In the genomic region with DNA sequence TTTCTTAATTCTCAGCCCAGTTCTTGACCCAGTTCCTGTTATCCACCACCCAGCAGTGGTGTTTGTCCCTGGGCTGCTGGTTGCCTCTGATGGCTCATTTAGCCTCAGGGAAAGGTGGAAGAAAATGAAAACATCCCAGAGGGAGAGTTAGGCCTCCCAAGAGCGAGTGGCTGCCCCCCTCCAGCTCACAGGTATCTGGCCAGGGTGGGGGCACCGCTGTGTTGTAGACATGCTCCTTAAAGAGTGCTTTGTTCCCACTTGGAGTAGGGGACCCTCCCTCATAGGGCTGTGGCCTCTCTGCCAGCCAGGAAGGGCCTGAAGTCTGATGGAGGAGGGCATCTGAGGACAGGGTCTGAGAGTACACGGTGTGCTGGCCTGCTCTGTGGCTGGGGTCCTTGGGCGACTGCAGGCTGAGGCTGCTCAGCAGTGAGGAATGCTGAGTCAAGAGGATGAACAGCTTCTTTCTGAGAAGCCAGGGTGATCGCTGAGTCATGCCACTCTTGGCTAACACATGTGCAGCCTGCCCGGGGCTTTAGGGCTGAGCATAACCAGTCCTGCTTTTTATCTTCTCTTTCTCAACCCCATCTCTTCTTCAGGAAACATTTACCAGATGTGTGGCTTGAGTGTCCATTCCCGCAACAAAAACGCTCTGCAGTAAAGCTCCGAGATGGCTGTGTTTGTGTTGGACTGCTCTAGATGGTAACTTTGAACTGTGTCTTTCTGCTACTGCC, we compare ENCODE assay signal across 8 cellular contexts.
A peak's percentile ranks its signal among the peaks of the same experiment; 100 is the strongest.
DNase-seq lines count a peak whose midpoint lies in the region; ATAC-seq, FAIRE-seq and TF ChIP-seq lines count a peak whose summit lies in the region.

No MANE protein-coding gene starts in this region.

- TF ChIP-seq EP300 in HepG2 (IDR thresholded peaks at IDR 0.05; ENCODE audit: low read depth in 2 of 2, low read length in 2 of 2) (peak in 1 of 2 experiments; percentile 67; a peak in 1 of 4 replicates), HepG2 (CRISPR knock-in tag; IDR thresholded peaks at IDR 0.05; ENCODE audit: borderline replicate concordance) (peak; percentile 61)

- H3K9me3 ChIP-seq in GM23248 (ENCODE audit: low read depth) (no peaks in the 10 kb centered on the region), HepG2 (ENCODE audit: low read length) (peaks cover 21% of the 10 kb centered on the region)

- CTCF ChIA-PET in HepG2 (lab: Yijun Ruan, JAX; ENCODE audit: low intra/inter-chr PET ratio, low total read pairs): no interaction called here

- DNase-seq in GM23248 (peak; percentile 100), RKO (ENCODE audit: low spot score) (peak; percentile 83), cerebellum (ENCODE audit: low spot score) (peak; percentile 6), HepG2 (ENCODE audit: low spot score) (peak; percentile 88), NCI-H446 treated with DMSO at 0.1 percent for 48 hours (lab: John Stamatoyannopoulos, UW) (no peak), NCI-H2171 treated with DMSO at 0.1 percent for 48 hours (lab: John Stamatoyannopoulos, UW) (no peak)
- DNase-seq in stimulated activated CD4-positive, alpha-beta T cell treated with anti-CD3 and anti-CD28 coated beads, Interleukin-4, amount 100 ng/mL, for 4 hours: peak; percentile 33 to 38

- FAIRE-seq in HepG2 (lab: Jason Lieb, UNC): peak; percentile 81

- ATAC-seq in HepG2: peak; percentile 84
- ATAC-seq in HG02884 (IDR thresholded peaks at IDR 0.05; ENCODE audit: unreplicated experiment): no peak

- no peaks in the 10 kb centered on the region for H4K20me1 ChIP-seq in GM23248 (ENCODE audit: insufficient read depth)
- no peaks in the 10 kb centered on the region for H4K20me1 ChIP-seq in HepG2 (ENCODE audit: insufficient read depth, low read length)

- H3K79me2 ChIP-seq in GM23248 (ENCODE audit: insufficient read depth) (no peaks in the 10 kb centered on the region), HepG2 (ENCODE audit: insufficient read depth, low read length) (no peaks in the 10 kb centered on the region)

- peak overlapping the region; percentile 100 for H3K27ac ChIP-seq in GM23248
- peak overlapping the region; percentile 71 for H3K27ac ChIP-seq in HepG2 (ENCODE audit: extremely low read length, insufficient read depth, low read length)

- TF ChIP-seq POLR2A in HepG2 (IDR thresholded peaks at IDR 0.05; ENCODE audit: insufficient read depth in 1 of 2, low read depth in 2 of 2, low read length in 2 of 2): no peak; a peak in 1 of 4 replicates

- H3K9ac ChIP-seq in GM23248 (peak overlapping the region; percentile 89), HepG2 (ENCODE audit: insufficient read depth, low read depth, low read length) (peak overlapping the region; percentile 46)

- H3K4me3 ChIP-seq in GM23248: peak overlapping the region; percentile 57
- peak overlapping the region in 1 of 3 experiments; percentile 7; a peak in 2 of 6 replicates for H3K4me3 ChIP-seq in HepG2 (replicated peaks in 1 of 3; ENCODE audit: insufficient read depth in 1 of 3, low read depth in 2 of 3, low read length in 3 of 3)

- H3K4me1 ChIP-seq in GM23248 (ENCODE audit: insufficient read depth) (peaks cover 57% of the 10 kb centered on the region), HepG2 (ENCODE audit: insufficient read depth, low read length) (peaks cover 82% of the 10 kb centered on the region)

- no peaks in the 10 kb centered on the region for H3K9me2 ChIP-seq in GM23248 (ENCODE audit: insufficient read depth)

- WGBS in GM23248 (ENCODE audit: low coverage in 1 of 2, low lambda C conversion rate in 2 of 2, missing lambda C conversion rate in 2 of 2), 2 experiments: 6 to 9% methylated on average over 9 of the region's 9 CpGs
- 67% methylated on average over 7 of the region's 9 CpGs for WGBS in HepG2 (ENCODE audit: low lambda C conversion rate)

- no peaks in the 10 kb centered on the region for H3K36me3 ChIP-seq in GM23248 (ENCODE audit: low read depth)
- no peaks in the 10 kb centered on the region for H3K36me3 ChIP-seq in HepG2 (replicated peaks in 1 of 2; ENCODE audit: control insufficient read depth in 1 of 2, insufficient read depth in 2 of 2, low read length in 2 of 2)

- TF ChIP-seq CTCF in HepG2 (CRISPR knock-in tag; IDR thresholded peaks at IDR 0.05): no peak

- peak overlapping the region; percentile 91 for H3K4me2 ChIP-seq in GM23248 (ENCODE audit: unreplicated experiment)
- peak overlapping the region; percentile 41 for H3K4me2 ChIP-seq in HepG2 (ENCODE audit: low read depth, low read length)

- peaks cover 47% of the 10 kb centered on the region for H3F3A ChIP-seq in GM23248 (ENCODE audit: insufficient read depth)

- H2AFZ ChIP-seq in GM23248 (0 out of 2 replicates have a peak overlapping the region, but pooled peaks have one; percentile 15), HepG2 (ENCODE audit: low read length) (no peak overlapping the region)

- POLR2A ChIA-PET in HepG2 (lab: Yijun Ruan, JAX): interaction anchor here (0.6 to 2.4 kb wide), 13 partner anchors 9 to 176 kb away, joined by 3 to 28 read pairs (median 7); partner anchors contain the start of gene IL1R1

- in situ Hi-C loops in GM23248 (cut with MboI): no loop called here
- in situ Hi-C loops in HepG2 (cut with HindIII; ENCODE audit: extremely low pct_ligation_motif_present, low pct_unique_long_range_greater_than_20kb): no loop called here

- H3K27me3 ChIP-seq in GM23248 (replicated peaks; ENCODE audit: insufficient read depth) (no peaks in the 10 kb centered on the region), HepG2 (ENCODE audit: control insufficient read depth in 1 of 2, insufficient read depth in 2 of 2, low read length in 2 of 2) (no peaks in the 10 kb centered on the region)

- BruUV-seq in HepG2 (replicated peaks; lab: Mats Ljungman, UMichigan): no TSS peak

- intact Hi-C loops in HepG2 (cut with micrococcal nuclease; ENCODE audit: unreplicated experiment): no loop called here

- no peak for TF ChIP-seq RAD21 in HepG2 (CRISPR knock-in tag; IDR thresholded peaks at IDR 0.05)

TF ChIP-seq in HepG2, 621 proteins besides CTCF, POLR2A, EP300 and RAD21 (continues in another document):
- TF ChIP-seq ZSCAN21 (CRISPR knock-in tag; IDR thresholded peaks at IDR 0.05; ENCODE audit: borderline replicate concordance): peak; percentile 81; the same call in 1 of the 2 replicates
- no peak for TF ChIP-seq GPN1 (CRISPR knock-in tag; IDR thresholded peaks at IDR 0.05; ENCODE audit: borderline replicate concordance)
- no peak for TF ChIP-seq WIZ (CRISPR knock-in tag; IDR thresholded peaks at IDR 0.05)
- peak; percentile 49 for TF ChIP-seq RBM39 (IDR thresholded peaks at IDR 0.05; ENCODE audit: low read depth, low read length, poor library complexity, severe bottlenecking)
- no peak for TF ChIP-seq RFXAP (CRISPR knock-in tag; IDR thresholded peaks at IDR 0.05; ENCODE audit: borderline replicate concordance)
- peak; percentile 86 for TF ChIP-seq MED1 (CRISPR knock-in tag; IDR thresholded peaks at IDR 0.05)
- no peak for TF ChIP-seq ZFP36L2 (CRISPR knock-in tag; IDR thresholded peaks at IDR 0.05)
- TF ChIP-seq, protein P1, sequence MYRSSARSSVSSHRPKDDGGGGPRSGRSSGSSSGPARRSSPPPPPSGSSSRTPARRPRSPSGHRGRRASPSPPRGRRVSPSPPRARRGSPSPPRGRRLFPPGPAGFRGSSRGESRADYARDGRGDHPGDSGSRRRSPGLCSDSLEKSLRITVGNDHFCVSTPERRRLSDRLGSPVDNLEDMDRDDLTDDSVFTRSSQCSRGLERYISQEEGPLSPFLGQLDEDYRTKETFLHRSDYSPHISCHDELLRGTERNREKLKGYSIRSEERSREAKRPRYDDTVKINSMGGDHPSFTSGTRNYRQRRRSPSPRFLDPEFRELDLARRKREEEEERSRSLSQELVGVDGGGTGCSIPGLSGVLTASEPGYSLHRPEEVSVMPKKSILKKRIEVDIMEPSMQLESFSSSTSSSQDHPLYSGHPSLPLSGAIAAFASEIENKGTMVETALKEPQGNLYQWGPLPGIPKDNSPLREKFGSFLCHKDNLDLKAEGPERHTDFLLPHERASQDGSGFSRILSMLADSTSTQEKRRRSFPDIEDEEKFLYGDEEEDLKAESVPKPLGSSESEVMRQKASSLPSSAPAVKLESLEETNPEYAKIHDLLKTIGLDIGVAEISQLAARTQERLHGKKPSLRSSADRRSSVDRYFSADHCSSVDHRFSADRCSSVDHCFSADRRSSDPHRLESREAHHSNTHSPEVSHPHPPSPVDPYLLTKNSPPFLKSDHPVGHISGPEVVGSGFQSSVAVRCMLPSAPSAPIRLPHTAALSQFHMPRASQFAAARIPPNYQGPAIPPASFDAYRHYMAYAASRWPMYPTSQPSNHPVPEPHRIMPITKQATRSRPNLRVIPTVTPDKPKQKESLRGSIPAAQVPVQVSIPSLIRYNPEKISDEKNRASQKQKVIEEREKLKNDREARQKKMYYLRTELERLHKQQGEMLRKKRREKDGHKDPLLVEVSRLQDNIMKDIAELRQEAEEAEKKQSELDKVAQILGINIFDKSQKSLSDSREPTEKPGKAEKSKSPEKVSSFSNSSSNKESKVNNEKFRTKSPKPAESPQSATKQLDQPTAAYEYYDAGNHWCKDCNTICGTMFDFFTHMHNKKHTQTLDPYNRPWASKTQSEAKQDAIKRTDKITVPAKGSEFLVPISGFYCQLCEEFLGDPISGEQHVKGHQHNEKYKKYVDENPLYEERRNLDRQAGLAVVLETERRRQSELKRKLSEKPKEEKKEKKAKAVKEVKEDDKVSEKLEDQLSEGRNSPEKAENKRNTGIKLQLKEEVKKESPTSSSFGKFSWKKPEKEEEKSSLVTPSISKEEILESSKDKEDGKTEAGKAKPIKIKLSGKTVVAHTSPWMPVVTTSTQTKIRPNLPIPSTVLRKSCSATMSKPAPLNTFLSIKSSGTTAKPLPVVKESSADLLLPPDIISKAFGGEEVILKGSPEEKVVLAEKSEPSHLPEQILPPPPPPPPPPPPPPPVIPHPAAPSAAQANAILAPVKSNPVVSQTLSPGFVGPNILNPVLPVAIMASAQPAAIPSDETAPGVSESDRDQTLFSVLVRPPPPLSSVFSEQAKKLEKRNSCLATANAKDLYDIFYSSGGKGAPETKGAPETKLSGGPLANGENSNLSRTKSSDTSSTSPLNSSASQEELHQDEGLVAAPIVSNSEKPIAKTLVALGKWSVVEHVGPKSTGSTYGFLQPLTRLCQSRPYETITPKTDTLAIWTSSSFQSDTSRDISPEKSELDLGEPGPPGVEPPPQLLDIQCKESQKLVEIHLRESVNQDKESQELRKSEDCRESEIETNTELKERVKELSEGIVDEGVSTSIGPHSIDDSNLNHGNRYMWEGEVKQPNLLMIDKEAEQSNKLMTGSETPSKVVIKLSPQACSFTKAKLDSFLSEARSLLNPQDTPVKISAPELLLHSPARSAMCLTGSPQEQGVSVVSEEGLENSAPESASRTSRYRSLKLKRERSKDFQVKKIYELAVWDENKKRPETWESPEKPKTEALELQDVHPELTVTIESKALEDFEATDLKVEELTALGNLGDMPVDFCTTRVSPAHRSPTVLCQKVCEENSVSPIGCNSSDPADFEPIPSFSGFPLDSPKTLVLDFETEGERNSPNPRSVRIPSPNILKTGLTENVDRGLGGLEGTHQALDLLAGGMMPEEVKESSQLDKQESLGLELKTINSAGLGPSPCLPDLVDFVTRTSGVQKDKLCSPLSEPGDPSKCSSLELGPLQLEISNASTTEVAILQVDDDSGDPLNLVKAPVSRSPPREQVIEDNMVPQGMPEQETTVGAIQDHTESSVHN (CRISPR knock-in tag; IDR thresholded peaks at IDR 0.05): 0 out of 2 replicates have a peak, but pooled peaks have one; percentile 49

Comparison
In these comparisons a context has a peak if more than half of its experiments do, and no peak if none do; other contexts are left out.
1. DNase-seq: peak in GM23248 (single experiment), RKO (single experiment), cerebellum (single experiment), HepG2 (single experiment) and stimulated activated CD4-positive, alpha-beta T cell treated with anti-CD3 and anti-CD28 coated beads, Interleukin-4, amount 100 ng/mL, for 4 hours (2 of 2); none in NCI-H446 treated with DMSO at 0.1 percent for 48 hours (single experiment) and NCI-H2171 treated with DMSO at 0.1 percent for 48 hours (single experiment).